In genomic region chr22:37981282-37982011, GRCh38 we compare ENCODE assay signal across 1 cellular context.
TF ChIP-seq lines count a peak whose summit lies in the region.

No MANE protein-coding gene starts in this region.

TF ChIP-seq in HepG2, 621 proteins besides CTCF, POLR2A, EP300 and RAD21 (continues in another document):
- TF ChIP-seq PAXIP1 (CRISPR knock-in tag; conservative IDR thresholded peaks at IDR 0.05) (peak; percentile 60), BCL3 (CRISPR knock-in tag; IDR thresholded peaks at IDR 0.05) (0 out of 2 replicates have a peak, but pooled peaks have one; percentile 35), FOXC1 (CRISPR knock-in tag; IDR thresholded peaks at IDR 0.05; ENCODE audit: borderline replicate concordance) (no peak), GATAD2A (CRISPR knock-in tag; IDR thresholded peaks at IDR 0.05) (peak; percentile 34; the same call in 1 of the 2 replicates), LCORL (IDR thresholded peaks at IDR 0.05) (no peak), LCORL (CRISPR knock-in tag; IDR thresholded peaks at IDR 0.05) (peak; percentile 63; the same call in 1 of the 2 replicates), ZNF644 (CRISPR knock-in tag; IDR thresholded peaks at IDR 0.05; ENCODE audit: low read depth) (peak; percentile 79; the same call in 1 of the 2 replicates), ESRRA (CRISPR knock-in tag; IDR thresholded peaks at IDR 0.05; ENCODE audit: low read depth) (peak; percentile 36; the same call in 1 of the 2 replicates), ZNF567 (CRISPR knock-in tag; IDR thresholded peaks at IDR 0.05; ENCODE audit: borderline replicate concordance) (0 out of 2 replicates have a peak, but pooled peaks have one; percentile 44), ZFX (CRISPR knock-in tag; IDR thresholded peaks at IDR 0.05; ENCODE audit: low read depth) (peak; percentile 36; the same call in 1 of the 2 replicates), ZNF687 (CRISPR knock-in tag; IDR thresholded peaks at IDR 0.05) (peak; percentile 74), MYPOP (CRISPR knock-in tag; IDR thresholded peaks at IDR 0.05) (no peak), ZNF781 (CRISPR knock-in tag; IDR thresholded peaks at IDR 0.05; ENCODE audit: borderline replicate concordance, not compliant biosample characterization) (no peak), ZBTB44 (CRISPR knock-in tag; IDR thresholded peaks at IDR 0.05) (no peak), HDAC1 (CRISPR knock-in tag; IDR thresholded peaks at IDR 0.05) (peak; percentile 57; the same call in 1 of the 2 replicates), HOXA3 (CRISPR knock-in tag; IDR thresholded peaks at IDR 0.05) (peak; percentile 41), IRF2 (CRISPR knock-in tag; IDR thresholded peaks at IDR 0.05) (0 out of 2 replicates have a peak, but pooled peaks have one; percentile 14), GABPA (IDR thresholded peaks at IDR 0.05; ENCODE audit: low read depth, low read length) (no peak), GABPA (CRISPR knock-in tag; IDR thresholded peaks at IDR 0.05; ENCODE audit: low read depth) (no peak), GMEB2 (CRISPR knock-in tag; IDR thresholded peaks at IDR 0.05; ENCODE audit: low read depth) (no peak), SAP130 (CRISPR knock-in tag; IDR thresholded peaks at IDR 0.05; ENCODE audit: low read depth) (no peak), ZBTB7B (CRISPR knock-in tag; IDR thresholded peaks at IDR 0.05) (0 out of 2 replicates have a peak, but pooled peaks have one; percentile 39), ZMYM3 (CRISPR knock-in tag; IDR thresholded peaks at IDR 0.05) (peak; percentile 57; the same call in 1 of the 2 replicates), HNF4G (IDR thresholded peaks at IDR 0.05; ENCODE audit: borderline replicate concordance, low read depth, low read length) (peak; percentile 68), HNF4G (CRISPR knock-in tag; IDR thresholded peaks at IDR 0.05; ENCODE audit: borderline replicate concordance, low read depth) (peak; percentile 65; the same call in 1 of the 2 replicates), SOX6 (IDR thresholded peaks at IDR 0.05) (no peak), SOX6 (CRISPR knock-in tag; IDR thresholded peaks at IDR 0.05) (peak; percentile 46), ZBTB46 (CRISPR knock-in tag; IDR thresholded peaks at IDR 0.05; ENCODE audit: borderline replicate concordance) (no peak), HNRNPL (IDR thresholded peaks at IDR 0.05; ENCODE audit: low read depth, low read length) (peak; percentile 94), MEF2D (CRISPR knock-in tag; IDR thresholded peaks at IDR 0.05) (peak; percentile 40; the same call in 1 of the 2 replicates), POLR2G (IDR thresholded peaks at IDR 0.05; ENCODE audit: low read depth, low read length) (0 out of 2 replicates have a peak, but pooled peaks have one; percentile 31), HIC2 (CRISPR knock-in tag; IDR thresholded peaks at IDR 0.05; ENCODE audit: low read depth) (peak; percentile 94)
- TF ChIP-seq, protein P1, sequence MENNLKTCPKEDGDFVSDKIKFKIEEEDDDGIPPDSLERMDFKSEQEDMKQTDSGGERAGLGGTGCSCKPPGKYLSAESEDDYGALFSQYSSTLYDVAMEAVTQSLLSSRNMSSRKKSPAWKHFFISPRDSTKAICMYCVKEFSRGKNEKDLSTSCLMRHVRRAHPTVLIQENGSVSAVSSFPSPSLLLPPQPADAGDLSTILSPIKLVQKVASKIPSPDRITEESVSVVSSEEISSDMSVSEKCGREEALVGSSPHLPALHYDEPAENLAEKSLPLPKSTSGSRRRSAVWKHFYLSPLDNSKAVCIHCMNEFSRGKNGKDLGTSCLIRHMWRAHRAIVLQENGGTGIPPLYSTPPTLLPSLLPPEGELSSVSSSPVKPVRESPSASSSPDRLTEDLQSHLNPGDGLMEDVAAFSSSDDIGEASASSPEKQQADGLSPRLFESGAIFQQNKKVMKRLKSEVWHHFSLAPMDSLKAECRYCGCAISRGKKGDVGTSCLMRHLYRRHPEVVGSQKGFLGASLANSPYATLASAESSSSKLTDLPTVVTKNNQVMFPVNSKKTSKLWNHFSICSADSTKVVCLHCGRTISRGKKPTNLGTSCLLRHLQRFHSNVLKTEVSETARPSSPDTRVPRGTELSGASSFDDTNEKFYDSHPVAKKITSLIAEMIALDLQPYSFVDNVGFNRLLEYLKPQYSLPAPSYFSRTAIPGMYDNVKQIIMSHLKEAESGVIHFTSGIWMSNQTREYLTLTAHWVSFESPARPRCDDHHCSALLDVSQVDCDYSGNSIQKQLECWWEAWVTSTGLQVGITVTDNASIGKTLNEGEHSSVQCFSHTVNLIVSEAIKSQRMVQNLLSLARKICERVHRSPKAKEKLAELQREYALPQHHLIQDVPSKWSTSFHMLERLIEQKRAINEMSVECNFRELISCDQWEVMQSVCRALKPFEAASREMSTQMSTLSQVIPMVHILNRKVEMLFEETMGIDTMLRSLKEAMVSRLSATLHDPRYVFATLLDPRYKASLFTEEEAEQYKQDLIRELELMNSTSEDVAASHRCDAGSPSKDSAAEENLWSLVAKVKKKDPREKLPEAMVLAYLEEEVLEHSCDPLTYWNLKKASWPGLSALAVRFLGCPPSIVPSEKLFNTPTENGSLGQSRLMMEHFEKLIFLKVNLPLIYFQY (CRISPR knock-in tag; IDR thresholded peaks at IDR 0.05; ENCODE audit: borderline replicate concordance) = peak; percentile 71; the same call in 1 of the 2 replicates
- TF ChIP-seq, protein P2, sequence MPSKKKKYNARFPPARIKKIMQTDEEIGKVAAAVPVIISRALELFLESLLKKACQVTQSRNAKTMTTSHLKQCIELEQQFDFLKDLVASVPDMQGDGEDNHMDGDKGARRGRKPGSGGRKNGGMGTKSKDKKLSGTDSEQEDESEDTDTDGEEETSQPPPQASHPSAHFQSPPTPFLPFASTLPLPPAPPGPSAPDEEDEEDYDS (CRISPR knock-in tag; IDR thresholded peaks at IDR 0.05) = peak; percentile 38; the same call in 1 of the 2 replicates
